In genomic region chr18:61924550-61924949, GRCh38 we compare ENCODE assay signal across 25 cellular contexts.
"Had no signal": no experiment of that assay in that cellular context is flagged by ENCODE, and none has a peak within 500 bp of the region (broad histone marks: within the 10 kb centered on the region; RNA-seq: fewer than 3 reads in every experiment).

No MANE protein-coding gene starts in this region.

- DNase-seq: activated CD4-positive, alpha-beta T cell treated with anti-CD3 and anti-CD28 coated beads, Interleukin-2, amount 10 ng/mL, durations not matched to agents 24 days and 14 days; activated CD8-positive, alpha-beta memory T cell treated with anti-CD3 and anti-CD28 coated beads, Interleukin-2, amount 10 ng/mL, durations not matched to agents 7 days and 5 days; activated effector memory CD4-positive, alpha-beta T cell treated with Interleukin-2 at 50 U/mL for 16 hours; activated naive CD4-positive, alpha-beta T cell; activated T-cell treated with anti-CD3 and anti-CD28 coated beads, Interleukin-2, amount 50 U/mL, for 24 hours; amygdala; Karpas-422; NCI-H1105 treated with DMSO at 0.1 percent for 48 hours; NCI-H146; NCI-H187 treated with DMSO at 0.1 percent for 48 hours; NCI-H2081 treated with DMSO at 0.1 percent for 48 hours; NCI-H446; NCI-H524 treated with DMSO at 0.1 percent for 48 hours; NCI-H748 treated with DMSO at 0.1 percent for 48 hours; NK-92 treated with Interleukin-12 subunit alpha and Interleukin-12 subunit beta, amount 100 ng/mL, for 24 hours; OCI-M1; RPMI8226; T-cell; T1000 had no signal

- H3K4me3 Mint-ChIP-seq: activated CD4-positive, alpha-beta T cell treated with anti-CD3 and anti-CD28 coated beads, Interleukin-2, amount 10 ng/mL, durations not matched to agents 24 days and 14 days; activated CD8-positive, alpha-beta memory T cell treated with anti-CD3 and anti-CD28 coated beads, Interleukin-2, amount 10 ng/mL, durations not matched to agents 7 days and 5 days; activated naive CD4-positive, alpha-beta T cell treated with anti-CD3 and anti-CD28 coated beads, Interleukin-2, amount 50 U/mL, for 24 hours; activated T-cell treated with anti-CD3 and anti-CD28 coated beads, Interleukin-2, amount 50 U/mL, for 24 hours; activated T-helper 1 cell treated with anti-CD3 and anti-CD28 coated beads, Interleukin-12 subunit alpha, Interleukin-12 subunit beta, Interleukin-2, Interleukin-4 antibody, amounts not matched to agents 30 ng/mL and 10 ng/mL and 1 ng/mL, durations not matched to agents 14 hours and 24 hours and 36 hours; brain; central memory CD8-positive, alpha-beta T cell; T-cell had no signal

- H3K4me1 Mint-ChIP-seq: brain had no signal

- H3K9me3 Mint-ChIP-seq: activated naive CD4-positive, alpha-beta T cell treated with anti-CD3 and anti-CD28 coated beads, Interleukin-2, amount 50 U/mL, for 24 hours; central memory CD8-positive, alpha-beta T cell had no signal

- H3K36me3 Mint-ChIP-seq: activated CD8-positive, alpha-beta memory T cell treated with anti-CD3 and anti-CD28 coated beads, Interleukin-2, amount 10 ng/mL, durations not matched to agents 7 days and 5 days; activated naive CD4-positive, alpha-beta T cell treated with anti-CD3 and anti-CD28 coated beads, Interleukin-2, amount 50 U/mL, for 24 hours; brain; T-cell had no signal

- H3K27ac Mint-ChIP-seq: activated CD4-positive, alpha-beta T cell treated with anti-CD3 and anti-CD28 coated beads, Interleukin-2, amount 10 ng/mL, durations not matched to agents 24 days and 14 days; activated CD8-positive, alpha-beta memory T cell treated with anti-CD3 and anti-CD28 coated beads, Interleukin-2, amount 10 ng/mL, durations not matched to agents 7 days and 5 days; activated naive CD4-positive, alpha-beta T cell treated with anti-CD3 and anti-CD28 coated beads, Interleukin-2, amount 50 U/mL, for 24 hours; activated T-cell treated with anti-CD3 and anti-CD28 coated beads, Interleukin-2, amount 50 U/mL, for 24 hours; activated T-helper 1 cell treated with anti-CD3 and anti-CD28 coated beads, Interleukin-12 subunit alpha, Interleukin-12 subunit beta, Interleukin-2, Interleukin-4 antibody, amounts not matched to agents 30 ng/mL and 10 ng/mL and 1 ng/mL, durations not matched to agents 14 hours and 24 hours and 36 hours; brain; T-cell had no signal

- ATAC-seq: activated CD8-positive, alpha-beta memory T cell treated with anti-CD3 and anti-CD28 coated beads, Interleukin-2, amount 10 ng/mL, durations not matched to agents 7 days and 5 days; Panc1; Right ventricle myocardium inferior; T-cell had no signal

- H3K27me3 Mint-ChIP-seq: activated naive CD4-positive, alpha-beta T cell treated with anti-CD3 and anti-CD28 coated beads, Interleukin-2, amount 50 U/mL, for 24 hours; brain; central memory CD8-positive, alpha-beta T cell had no signal
